1 cellular context compared by ENCODE assay signal in the genomic region with DNA sequence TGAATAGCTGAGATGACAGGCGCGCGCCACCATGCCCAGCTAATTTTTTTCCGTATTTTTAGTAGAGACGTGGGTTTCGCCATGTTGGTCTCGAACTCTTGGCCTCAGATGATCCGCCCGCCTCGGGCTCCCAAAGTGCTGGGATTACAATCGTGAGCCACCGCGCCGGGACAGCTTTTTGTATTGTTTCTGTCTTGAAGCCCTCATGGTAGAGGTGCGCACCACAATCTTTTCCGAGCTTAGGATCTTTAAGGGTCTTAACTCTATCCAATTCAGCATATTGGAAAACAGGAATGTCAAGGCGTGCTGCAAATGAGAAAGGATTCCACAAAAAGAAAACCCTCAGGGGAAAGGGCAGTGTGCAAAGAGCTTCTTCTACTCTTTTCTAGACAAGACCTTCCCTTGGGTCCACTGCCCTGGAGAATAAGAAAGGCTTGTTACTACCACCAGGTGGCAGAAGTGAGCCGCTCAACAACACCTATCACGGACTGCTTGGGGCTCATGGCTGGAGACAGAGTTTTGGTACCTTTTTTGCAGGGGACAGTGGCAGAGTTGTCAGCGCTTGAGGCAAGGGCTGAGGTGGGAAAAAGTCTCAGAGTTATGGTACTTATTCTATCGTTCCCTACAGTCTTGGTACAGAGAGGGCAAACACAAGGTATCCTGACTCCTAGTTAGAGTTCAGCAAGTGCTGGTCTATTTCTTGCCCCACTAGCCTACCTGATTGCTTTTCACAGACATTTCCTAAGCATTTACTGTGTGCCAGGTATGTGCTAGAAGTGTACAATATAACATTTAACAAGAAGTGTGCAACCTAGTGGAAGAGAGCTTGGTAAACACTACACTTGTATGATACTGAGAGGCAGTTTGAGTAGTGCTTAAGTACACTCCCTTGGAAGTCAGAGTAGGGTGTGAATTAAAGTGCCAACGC.
A peak's percentile ranks its signal among the peaks of the same experiment; 100 is the strongest.
TF ChIP-seq lines count a peak whose summit lies in the region.

No MANE protein-coding gene starts in this region.

TF ChIP-seq in K562, 482 proteins besides CTCF, POLR2A, EP300 and RAD21 (continued from another document and continues in another):
- TF ChIP-seq, protein P1, sequence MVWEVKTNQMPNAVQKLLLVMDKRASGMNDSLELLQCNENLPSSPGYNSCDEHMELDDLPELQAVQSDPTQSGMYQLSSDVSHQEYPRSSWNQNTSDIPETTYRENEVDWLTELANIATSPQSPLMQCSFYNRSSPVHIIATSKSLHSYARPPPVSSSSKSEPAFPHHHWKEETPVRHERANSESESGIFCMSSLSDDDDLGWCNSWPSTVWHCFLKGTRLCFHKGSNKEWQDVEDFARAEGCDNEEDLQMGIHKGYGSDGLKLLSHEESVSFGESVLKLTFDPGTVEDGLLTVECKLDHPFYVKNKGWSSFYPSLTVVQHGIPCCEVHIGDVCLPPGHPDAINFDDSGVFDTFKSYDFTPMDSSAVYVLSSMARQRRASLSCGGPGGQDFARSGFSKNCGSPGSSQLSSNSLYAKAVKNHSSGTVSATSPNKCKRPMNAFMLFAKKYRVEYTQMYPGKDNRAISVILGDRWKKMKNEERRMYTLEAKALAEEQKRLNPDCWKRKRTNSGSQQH (CRISPR knock-in tag; IDR thresholded peaks at IDR 0.05): no peak
- peak; percentile 39 to 82; a peak in 2 of 4 replicates for TF ChIP-seq MAZ (CRISPR knock-in tag; conservative IDR thresholded peaks at IDR 0.05 in 1 of 2, IDR thresholded peaks at IDR 0.05 in 1 of 2)
- TF ChIP-seq ZNF384 (IDR thresholded peaks at IDR 0.05; ENCODE audit: low read depth, low read length): 0 out of 2 replicates have a peak, but pooled peaks have one; percentile 9
- 0 out of 2 replicates have a peak, but pooled peaks have one; percentile 63 for TF ChIP-seq NBN (IDR thresholded peaks at IDR 0.05; ENCODE audit: low read depth)
- TF ChIP-seq, protein P2, sequence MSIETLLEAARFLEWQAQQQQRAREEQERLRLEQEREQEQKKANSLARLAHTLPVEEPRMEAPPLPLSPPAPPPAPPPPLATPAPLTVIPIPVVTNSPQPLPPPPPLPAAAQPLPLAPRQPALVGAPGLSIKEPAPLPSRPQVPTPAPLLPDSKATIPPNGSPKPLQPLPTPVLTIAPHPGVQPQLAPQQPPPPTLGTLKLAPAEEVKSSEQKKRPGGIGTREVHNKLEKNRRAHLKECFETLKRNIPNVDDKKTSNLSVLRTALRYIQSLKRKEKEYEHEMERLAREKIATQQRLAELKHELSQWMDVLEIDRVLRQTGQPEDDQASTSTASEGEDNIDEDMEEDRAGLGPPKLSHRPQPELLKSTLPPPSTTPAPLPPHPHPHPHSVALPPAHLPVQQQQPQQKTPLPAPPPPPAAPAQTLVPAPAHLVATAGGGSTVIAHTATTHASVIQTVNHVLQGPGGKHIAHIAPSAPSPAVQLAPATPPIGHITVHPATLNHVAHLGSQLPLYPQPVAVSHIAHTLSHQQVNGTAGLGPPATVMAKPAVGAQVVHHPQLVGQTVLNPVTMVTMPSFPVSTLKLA (conservative IDR thresholded peaks at IDR 0.05): 0 out of 4 replicates have a peak, but pooled peaks of 1 of the 2 experiments have one; percentile 15
- TF ChIP-seq ZNF717 (CRISPR knock-in tag; IDR thresholded peaks at IDR 0.05): no peak
- no peak for TF ChIP-seq LEF1 (IDR thresholded peaks at IDR 0.05)
- no peak for TF ChIP-seq KAT2B (IDR thresholded peaks at IDR 0.05; ENCODE audit: low read depth, low read length)
- TF ChIP-seq SIN3A (IDR thresholded peaks at IDR 0.05; ENCODE audit: borderline replicate concordance in 2 of 2, control insufficient read depth in 1 of 2, low read depth in 2 of 2, low read length in 2 of 2): 0 out of 4 replicates have a peak, but pooled peaks of 1 of the 2 experiments have one; percentile 47
- TF ChIP-seq ZNF766 (CRISPR knock-in tag; conservative IDR thresholded peaks at IDR 0.05): no peak
- TF ChIP-seq BRD9 (IDR thresholded peaks at IDR 0.05; ENCODE audit: low read depth, partially characterized antibody): peak; percentile 89
- TF ChIP-seq JUN (IDR thresholded peaks at IDR 0.05; ENCODE audit: borderline replicate concordance, low read depth, low read length): 0 out of 2 replicates have a peak, but pooled peaks have one; percentile 26
- no peak for TF ChIP-seq JUN (CRISPR knock-in tag; IDR thresholded peaks at IDR 0.05; ENCODE audit: borderline replicate concordance)
- peak; percentile 28; the same call in 1 of the 2 replicates for TF ChIP-seq ZFX (CRISPR knock-in tag; IDR thresholded peaks at IDR 0.05)
- TF ChIP-seq CC2D1A (IDR thresholded peaks at IDR 0.05): peak; percentile 91
- TF ChIP-seq SMC3 (conservative IDR thresholded peaks at IDR 0.05; ENCODE audit: insufficient read depth, low read depth, low read length): peak; percentile 99
- no peak for TF ChIP-seq KAT8 (IDR thresholded peaks at IDR 0.05; ENCODE audit: low read depth)
- TF ChIP-seq, protein P3, sequence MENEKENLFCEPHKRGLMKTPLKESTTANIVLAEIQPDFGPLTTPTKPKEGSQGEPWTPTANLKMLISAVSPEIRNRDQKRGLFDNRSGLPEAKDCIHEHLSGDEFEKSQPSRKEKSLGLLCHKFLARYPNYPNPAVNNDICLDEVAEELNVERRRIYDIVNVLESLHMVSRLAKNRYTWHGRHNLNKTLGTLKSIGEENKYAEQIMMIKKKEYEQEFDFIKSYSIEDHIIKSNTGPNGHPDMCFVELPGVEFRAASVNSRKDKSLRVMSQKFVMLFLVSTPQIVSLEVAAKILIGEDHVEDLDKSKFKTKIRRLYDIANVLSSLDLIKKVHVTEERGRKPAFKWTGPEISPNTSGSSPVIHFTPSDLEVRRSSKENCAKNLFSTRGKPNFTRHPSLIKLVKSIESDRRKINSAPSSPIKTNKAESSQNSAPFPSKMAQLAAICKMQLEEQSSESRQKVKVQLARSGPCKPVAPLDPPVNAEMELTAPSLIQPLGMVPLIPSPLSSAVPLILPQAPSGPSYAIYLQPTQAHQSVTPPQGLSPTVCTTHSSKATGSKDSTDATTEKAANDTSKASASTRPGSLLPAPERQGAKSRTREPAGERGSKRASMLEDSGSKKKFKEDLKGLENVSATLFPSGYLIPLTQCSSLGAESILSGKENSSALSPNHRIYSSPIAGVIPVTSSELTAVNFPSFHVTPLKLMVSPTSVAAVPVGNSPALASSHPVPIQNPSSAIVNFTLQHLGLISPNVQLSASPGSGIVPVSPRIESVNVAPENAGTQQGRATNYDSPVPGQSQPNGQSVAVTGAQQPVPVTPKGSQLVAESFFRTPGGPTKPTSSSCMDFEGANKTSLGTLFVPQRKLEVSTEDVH (IDR thresholded peaks at IDR 0.05; ENCODE audit: low read depth, partially characterized antibody): peak; percentile 24
- TF ChIP-seq, protein P4, sequence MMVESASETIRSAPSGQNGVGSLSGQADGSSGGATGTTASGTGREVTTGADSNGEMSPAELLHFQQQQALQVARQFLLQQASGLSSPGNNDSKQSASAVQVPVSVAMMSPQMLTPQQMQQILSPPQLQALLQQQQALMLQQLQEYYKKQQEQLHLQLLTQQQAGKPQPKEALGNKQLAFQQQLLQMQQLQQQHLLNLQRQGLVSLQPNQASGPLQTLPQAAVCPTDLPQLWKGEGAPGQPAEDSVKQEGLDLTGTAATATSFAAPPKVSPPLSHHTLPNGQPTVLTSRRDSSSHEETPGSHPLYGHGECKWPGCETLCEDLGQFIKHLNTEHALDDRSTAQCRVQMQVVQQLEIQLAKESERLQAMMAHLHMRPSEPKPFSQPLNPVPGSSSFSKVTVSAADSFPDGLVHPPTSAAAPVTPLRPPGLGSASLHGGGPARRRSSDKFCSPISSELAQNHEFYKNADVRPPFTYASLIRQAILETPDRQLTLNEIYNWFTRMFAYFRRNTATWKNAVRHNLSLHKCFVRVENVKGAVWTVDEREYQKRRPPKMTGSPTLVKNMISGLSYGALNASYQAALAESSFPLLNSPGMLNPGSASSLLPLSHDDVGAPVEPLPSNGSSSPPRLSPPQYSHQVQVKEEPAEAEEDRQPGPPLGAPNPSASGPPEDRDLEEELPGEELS (CRISPR knock-in tag; IDR thresholded peaks at IDR 0.05; ENCODE audit: borderline replicate concordance): 0 out of 2 replicates have a peak, but pooled peaks have one; percentile 47
- TF ChIP-seq SP1 (CRISPR knock-in tag; IDR thresholded peaks at IDR 0.05): peak; percentile 47; the same call in 1 of the 2 replicates
- no peak for TF ChIP-seq HIVEP1 (CRISPR knock-in tag; IDR thresholded peaks at IDR 0.05)
- no peak for TF ChIP-seq RAD51 (IDR thresholded peaks at IDR 0.05; ENCODE audit: borderline replicate concordance, low read depth)
- TF ChIP-seq ZNF197 (CRISPR knock-in tag; IDR thresholded peaks at IDR 0.05; ENCODE audit: low read depth): no peak
- no peak for TF ChIP-seq ZBTB8A (IDR thresholded peaks at IDR 0.05; ENCODE audit: partially characterized antibody)
- no peak for TF ChIP-seq SREBF2 (CRISPR knock-in tag; IDR thresholded peaks at IDR 0.05)
- TF ChIP-seq SNRNP70 (optimal IDR thresholded peaks at IDR 0.05; ENCODE audit: low read depth, low read length): no peak
- TF ChIP-seq, protein P5, sequence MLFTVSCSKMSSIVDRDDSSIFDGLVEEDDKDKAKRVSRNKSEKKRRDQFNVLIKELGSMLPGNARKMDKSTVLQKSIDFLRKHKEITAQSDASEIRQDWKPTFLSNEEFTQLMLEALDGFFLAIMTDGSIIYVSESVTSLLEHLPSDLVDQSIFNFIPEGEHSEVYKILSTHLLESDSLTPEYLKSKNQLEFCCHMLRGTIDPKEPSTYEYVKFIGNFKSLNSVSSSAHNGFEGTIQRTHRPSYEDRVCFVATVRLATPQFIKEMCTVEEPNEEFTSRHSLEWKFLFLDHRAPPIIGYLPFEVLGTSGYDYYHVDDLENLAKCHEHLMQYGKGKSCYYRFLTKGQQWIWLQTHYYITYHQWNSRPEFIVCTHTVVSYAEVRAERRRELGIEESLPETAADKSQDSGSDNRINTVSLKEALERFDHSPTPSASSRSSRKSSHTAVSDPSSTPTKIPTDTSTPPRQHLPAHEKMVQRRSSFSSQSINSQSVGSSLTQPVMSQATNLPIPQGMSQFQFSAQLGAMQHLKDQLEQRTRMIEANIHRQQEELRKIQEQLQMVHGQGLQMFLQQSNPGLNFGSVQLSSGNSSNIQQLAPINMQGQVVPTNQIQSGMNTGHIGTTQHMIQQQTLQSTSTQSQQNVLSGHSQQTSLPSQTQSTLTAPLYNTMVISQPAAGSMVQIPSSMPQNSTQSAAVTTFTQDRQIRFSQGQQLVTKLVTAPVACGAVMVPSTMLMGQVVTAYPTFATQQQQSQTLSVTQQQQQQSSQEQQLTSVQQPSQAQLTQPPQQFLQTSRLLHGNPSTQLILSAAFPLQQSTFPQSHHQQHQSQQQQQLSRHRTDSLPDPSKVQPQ (CRISPR knock-in tag; IDR thresholded peaks at IDR 0.05; ENCODE audit: borderline replicate concordance): no peak
- no peak for TF ChIP-seq MED1 (CRISPR knock-in tag; IDR thresholded peaks at IDR 0.05; ENCODE audit: borderline replicate concordance)
- no peak for TF ChIP-seq ZEB2 (IDR thresholded peaks at IDR 0.05)
- no peak for TF ChIP-seq POLR2B (IDR thresholded peaks at IDR 0.05; ENCODE audit: low read depth, partially characterized antibody)
- TF ChIP-seq NFRKB (IDR thresholded peaks at IDR 0.05; ENCODE audit: low read depth): no peak
- TF ChIP-seq SMAD4 (CRISPR knock-in tag; conservative IDR thresholded peaks at IDR 0.05): 0 out of 2 replicates have a peak, but pooled peaks have one; percentile 20
- TF ChIP-seq HSF4 (CRISPR knock-in tag; IDR thresholded peaks at IDR 0.05; ENCODE audit: borderline replicate concordance): no peak
- TF ChIP-seq, protein P6, sequence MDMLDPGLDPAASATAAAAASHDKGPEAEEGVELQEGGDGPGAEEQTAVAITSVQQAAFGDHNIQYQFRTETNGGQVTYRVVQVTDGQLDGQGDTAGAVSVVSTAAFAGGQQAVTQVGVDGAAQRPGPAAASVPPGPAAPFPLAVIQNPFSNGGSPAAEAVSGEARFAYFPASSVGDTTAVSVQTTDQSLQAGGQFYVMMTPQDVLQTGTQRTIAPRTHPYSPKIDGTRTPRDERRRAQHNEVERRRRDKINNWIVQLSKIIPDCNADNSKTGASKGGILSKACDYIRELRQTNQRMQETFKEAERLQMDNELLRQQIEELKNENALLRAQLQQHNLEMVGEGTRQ (CRISPR knock-in tag; IDR thresholded peaks at IDR 0.05): no peak
- 0 out of 2 replicates have a peak, but pooled peaks have one; percentile 56 for TF ChIP-seq ZNF212 (CRISPR knock-in tag; IDR thresholded peaks at IDR 0.05)
- TF ChIP-seq RB1 (IDR thresholded peaks at IDR 0.05; ENCODE audit: low read depth): peak; percentile 37; the same call in 1 of the 2 replicates
- no peak for TF ChIP-seq NCOA4 (IDR thresholded peaks at IDR 0.05; ENCODE audit: partially characterized antibody)
- peak in 1 of 2 experiments; percentile 17; a peak in 1 of 4 replicates for TF ChIP-seq KDM1A (IDR thresholded peaks at IDR 0.05)
- no peak for TF ChIP-seq ZNF644 (tag; IDR thresholded peaks at IDR 0.05; ENCODE audit: low read depth)
- TF ChIP-seq, protein P7, sequence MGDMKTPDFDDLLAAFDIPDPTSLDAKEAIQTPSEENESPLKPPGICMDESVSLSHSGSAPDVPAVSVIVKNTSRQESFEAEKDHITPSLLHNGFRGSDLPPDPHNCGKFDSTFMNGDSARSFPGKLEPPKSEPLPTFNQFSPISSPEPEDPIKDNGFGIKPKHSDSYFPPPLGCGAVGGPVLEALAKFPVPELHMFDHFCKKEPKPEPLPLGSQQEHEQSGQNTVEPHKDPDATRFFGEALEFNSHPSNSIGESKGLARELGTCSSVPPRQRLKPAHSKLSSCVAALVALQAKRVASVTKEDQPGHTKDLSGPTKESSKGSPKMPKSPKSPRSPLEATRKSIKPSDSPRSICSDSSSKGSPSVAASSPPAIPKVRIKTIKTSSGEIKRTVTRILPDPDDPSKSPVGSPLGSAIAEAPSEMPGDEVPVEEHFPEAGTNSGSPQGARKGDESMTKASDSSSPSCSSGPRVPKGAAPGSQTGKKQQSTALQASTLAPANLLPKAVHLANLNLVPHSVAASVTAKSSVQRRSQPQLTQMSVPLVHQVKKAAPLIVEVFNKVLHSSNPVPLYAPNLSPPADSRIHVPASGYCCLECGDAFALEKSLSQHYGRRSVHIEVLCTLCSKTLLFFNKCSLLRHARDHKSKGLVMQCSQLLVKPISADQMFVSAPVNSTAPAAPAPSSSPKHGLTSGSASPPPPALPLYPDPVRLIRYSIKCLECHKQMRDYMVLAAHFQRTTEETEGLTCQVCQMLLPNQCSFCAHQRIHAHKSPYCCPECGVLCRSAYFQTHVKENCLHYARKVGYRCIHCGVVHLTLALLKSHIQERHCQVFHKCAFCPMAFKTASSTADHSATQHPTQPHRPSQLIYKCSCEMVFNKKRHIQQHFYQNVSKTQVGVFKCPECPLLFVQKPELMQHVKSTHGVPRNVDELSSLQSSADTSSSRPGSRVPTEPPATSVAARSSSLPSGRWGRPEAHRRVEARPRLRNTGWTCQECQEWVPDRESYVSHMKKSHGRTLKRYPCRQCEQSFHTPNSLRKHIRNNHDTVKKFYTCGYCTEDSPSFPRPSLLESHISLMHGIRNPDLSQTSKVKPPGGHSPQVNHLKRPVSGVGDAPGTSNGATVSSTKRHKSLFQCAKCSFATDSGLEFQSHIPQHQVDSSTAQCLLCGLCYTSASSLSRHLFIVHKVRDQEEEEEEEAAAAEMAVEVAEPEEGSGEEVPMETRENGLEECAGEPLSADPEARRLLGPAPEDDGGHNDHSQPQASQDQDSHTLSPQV (IDR thresholded peaks at IDR 0.05): peak; percentile 80
- TF ChIP-seq, protein P8, sequence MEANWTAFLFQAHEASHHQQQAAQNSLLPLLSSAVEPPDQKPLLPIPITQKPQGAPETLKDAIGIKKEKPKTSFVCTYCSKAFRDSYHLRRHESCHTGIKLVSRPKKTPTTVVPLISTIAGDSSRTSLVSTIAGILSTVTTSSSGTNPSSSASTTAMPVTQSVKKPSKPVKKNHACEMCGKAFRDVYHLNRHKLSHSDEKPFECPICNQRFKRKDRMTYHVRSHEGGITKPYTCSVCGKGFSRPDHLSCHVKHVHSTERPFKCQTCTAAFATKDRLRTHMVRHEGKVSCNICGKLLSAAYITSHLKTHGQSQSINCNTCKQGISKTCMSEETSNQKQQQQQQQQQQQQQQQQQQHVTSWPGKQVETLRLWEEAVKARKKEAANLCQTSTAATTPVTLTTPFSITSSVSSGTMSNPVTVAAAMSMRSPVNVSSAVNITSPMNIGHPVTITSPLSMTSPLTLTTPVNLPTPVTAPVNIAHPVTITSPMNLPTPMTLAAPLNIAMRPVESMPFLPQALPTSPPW (CRISPR knock-in tag; IDR thresholded peaks at IDR 0.05): peak; percentile 27; the same call in 1 of the 2 replicates
